8 cellular contexts compared by ENCODE assay signal in the genomic region with DNA sequence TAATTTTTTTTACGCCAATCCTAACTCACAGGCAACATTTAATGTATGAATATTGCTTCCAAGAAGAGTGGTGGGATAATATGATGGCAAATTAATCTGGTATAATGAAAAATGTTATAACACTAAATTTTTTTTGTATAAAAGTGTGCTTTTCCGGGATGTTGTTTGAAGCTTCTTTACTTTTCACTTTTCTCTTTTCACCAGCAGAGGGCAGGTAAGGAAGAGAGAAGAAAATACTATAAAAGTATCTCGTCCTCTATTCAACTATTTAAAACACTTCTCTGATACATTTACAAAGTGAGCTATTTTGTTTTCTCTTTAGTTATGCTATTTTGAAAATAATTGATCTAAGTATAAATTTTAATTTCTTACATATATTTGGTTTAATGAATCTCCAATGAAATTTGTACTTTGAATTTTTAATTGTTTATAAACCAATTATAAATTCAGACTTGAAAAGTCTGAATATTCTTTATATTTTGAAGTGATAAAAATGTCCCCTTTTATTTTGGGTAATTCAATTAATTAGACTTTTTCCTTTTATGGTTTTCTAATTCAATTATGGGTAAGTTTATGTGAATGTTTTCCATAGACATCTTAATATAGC. TPM values are rescaled to one million over a fixed set of nuclear protein-coding genes. Genes with fewer than 3 reads are reported as not detected.
DNase-seq lines count a peak whose midpoint lies in the region; ATAC-seq and TF ChIP-seq lines count a peak whose summit lies in the region.

No MANE protein-coding gene starts in this region.

- no peaks in the 10 kb centered on the region for H3K4me1 ChIP-seq in parathyroid adenoma

- TF ChIP-seq CTCF in AG09319 (IDR thresholded peaks at IDR 0.05; ENCODE audit: low read depth, low read length), result peak; percentile 58
- TF ChIP-seq CTCF in parathyroid adenoma (IDR thresholded peaks at IDR 0.05), result peak; percentile 57

- DNase-seq in AG09319 (ENCODE audit: extremely low read depth, low read depth) (peak; percentile 10), NCI-H226 (peak; percentile 26), dermis blood vessel endothelial cell (peak; percentile 53), COLO829 (ENCODE audit: low spot score) (no peak)

- no peaks in the 10 kb centered on the region for H3K9me3 ChIP-seq in parathyroid adenoma (ENCODE audit: control insufficient read depth, low read length)

- H2AFZ ChIP-seq in parathyroid adenoma, result no peak overlapping the region

- H3K79me2 ChIP-seq in parathyroid adenoma, result no peaks in the 10 kb centered on the region

- H3K9ac ChIP-seq in parathyroid adenoma, result no peak overlapping the region

- no peaks in the 10 kb centered on the region for H3K27me3 ChIP-seq in parathyroid adenoma (ENCODE audit: control insufficient read depth, insufficient read depth, low read length)

- ATAC-seq in GM19467 (IDR thresholded peaks at IDR 0.05; ENCODE audit: unreplicated experiment) (peak; percentile 54), HG03442 (IDR thresholded peaks at IDR 0.05; ENCODE audit: unreplicated experiment) (no peak), HG03521 (IDR thresholded peaks at IDR 0.05; ENCODE audit: unreplicated experiment) (no peak)

- H3K4me3 ChIP-seq in parathyroid adenoma (ENCODE audit: low read depth, low read length), result no peak overlapping the region

- no peak overlapping the region for H3K4me2 ChIP-seq in parathyroid adenoma (ENCODE audit: low read length)

- H3K36me3 ChIP-seq in parathyroid adenoma (ENCODE audit: control insufficient read depth, insufficient read depth, low read length), result no peaks in the 10 kb centered on the region

- H3K27ac ChIP-seq in parathyroid adenoma, result no peak overlapping the region

RNA-seq across cellular contexts. Expression of gene CFTR, which starts 20.7 kb away (rescaled TPM):
- not detected in 2 replicates for total RNA-seq in dermis blood vessel endothelial cell

RNA-seq across cellular contexts. Expression of gene ASZ1, which starts 31.8 kb away (rescaled TPM):
- not detected in 2 replicates for total RNA-seq in dermis blood vessel endothelial cell
